ENCODE assay signal across 8 cellular contexts in the genomic region with DNA sequence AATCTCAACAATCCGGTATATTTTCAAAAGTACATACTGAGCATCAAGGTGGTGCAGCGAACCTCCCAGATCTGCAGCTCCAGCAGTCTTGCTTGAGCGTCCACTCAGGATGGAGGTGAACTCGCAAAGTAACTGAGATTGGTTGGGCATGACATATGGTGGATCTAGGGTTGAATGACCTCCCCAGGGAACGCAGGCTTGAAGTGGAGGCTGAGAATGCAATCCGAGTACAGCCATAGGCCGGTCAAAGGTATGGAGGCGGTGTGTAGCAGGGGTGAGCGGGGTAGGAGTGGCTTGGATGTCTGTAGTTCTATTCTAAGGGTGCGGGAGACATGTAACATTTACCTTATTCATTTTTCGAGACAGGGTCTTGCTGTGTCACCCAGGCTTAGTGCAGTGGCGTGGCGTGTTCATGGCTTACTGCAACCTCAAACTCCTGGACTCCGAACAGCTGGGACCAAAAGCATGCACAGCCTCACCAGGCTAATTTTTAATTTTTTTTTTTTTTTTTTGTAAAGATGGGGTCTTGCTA. TPM values are rescaled to one million over a fixed set of nuclear protein-coding genes. Genes with fewer than 3 reads are reported as not detected.
DNase-seq lines count a peak whose midpoint lies in the region; ATAC-seq and TF ChIP-seq lines count a peak whose summit lies in the region.

No MANE protein-coding gene starts in this region.

- TF ChIP-seq CTCF in foreskin keratinocyte (conservative IDR thresholded peaks at IDR 0.05) (no peak), neural progenitor cell (IDR thresholded peaks at IDR 0.05) (no peak)

- no peaks in the 10 kb centered on the region for H3K27me3 Mint-ChIP-seq in activated naive CD4-positive, alpha-beta T cell treated with anti-CD3 and anti-CD28 coated beads for 36 hours (ENCODE audit: low read depth)
- H3K27me3 Mint-ChIP-seq in neural progenitor cell (ENCODE audit: insufficient read depth, low read depth) = peaks cover 4% of the 10 kb centered on the region

- H3K4me1 ChIP-seq in foreskin keratinocyte = peaks cover 3% of the 10 kb centered on the region
- peaks cover 14% of the 10 kb centered on the region for H3K4me1 ChIP-seq in neural progenitor cell

- H3K4me3 ChIP-seq in neural progenitor cell = peak overlapping the region; percentile 81

- DNase-seq in activated naive CD4-positive, alpha-beta T cell treated with anti-CD3 and anti-CD28 coated beads for 36 hours = peak; percentile 48
- no peak for DNase-seq in activated naive CD4-positive, alpha-beta T cell (lab: John Stamatoyannopoulos, UW)
- DNase-seq in NCI-H2081 (lab: John Stamatoyannopoulos, UW) (peak; percentile 50 to 64), foreskin keratinocyte (peak in 1 of 2 donors; percentile 33), neural progenitor cell (ENCODE audit: low spot score) (peak; percentile 60)
- peak; percentile 38 to 49 for DNase-seq in activated T-cell treated with anti-CD3 and anti-CD28 coated beads, Interleukin-2, amount 50 U/mL, for 48 hours
- DNase-seq in stimulated activated naive CD4-positive, alpha-beta T cell treated with Interleukin-2 at 50 U/mL for 16 hours (lab: John Stamatoyannopoulos, UW) = no peak

- H4K20me1 ChIP-seq in neural progenitor cell (ENCODE audit: low read depth) = peaks cover 36% of the 10 kb centered on the region

- ATAC-seq in HG02763 (IDR thresholded peaks at IDR 0.05; ENCODE audit: unreplicated experiment) = peak; percentile 19
- ATAC-seq in foreskin keratinocyte = peak; percentile 36

- intact Hi-C loops in activated naive CD4-positive, alpha-beta T cell treated with anti-CD3 and anti-CD28 coated beads for 36 hours (cut with micrococcal nuclease) = loop anchor here (5.0 kb wide), 1 partner anchor 159 kb away; no protein-coding TSS in a partner anchor

- H3K9ac ChIP-seq in neural progenitor cell = peak overlapping the region; percentile 45

- CTCF ChIA-PET in activated naive CD4-positive, alpha-beta T cell treated with anti-CD3 and anti-CD28 coated beads for 36 hours (lab: Charles Lee) = no interaction called here

- no peaks in the 10 kb centered on the region for H3K36me3 ChIP-seq in neural progenitor cell

- peaks cover 42% of the 10 kb centered on the region for H3K4me1 Mint-ChIP-seq in activated naive CD4-positive, alpha-beta T cell treated with anti-CD3 and anti-CD28 coated beads for 36 hours (ENCODE audit: low read depth)
- peaks cover 34% of the 10 kb centered on the region for H3K4me1 Mint-ChIP-seq in neural progenitor cell

- H3K9me3 ChIP-seq in neural progenitor cell (ENCODE audit: low read depth) = no peaks in the 10 kb centered on the region

- H3K27ac Mint-ChIP-seq in activated naive CD4-positive, alpha-beta T cell treated with anti-CD3 and anti-CD28 coated beads for 36 hours = peak overlapping the region; percentile 90
- H3K27ac Mint-ChIP-seq in neural progenitor cell = peak overlapping the region; percentile 64

- H3F3A ChIP-seq in neural progenitor cell (ENCODE audit: low read depth) = peaks cover 37% of the 10 kb centered on the region

- H3K27ac ChIP-seq in foreskin keratinocyte (peak overlapping the region; percentile 78), neural progenitor cell (peak overlapping the region; percentile 43)

- H3K36me3 Mint-ChIP-seq in activated naive CD4-positive, alpha-beta T cell treated with anti-CD3 and anti-CD28 coated beads for 36 hours (ENCODE audit: low read depth) = peaks cover 25% of the 10 kb centered on the region
- H3K36me3 Mint-ChIP-seq in neural progenitor cell = peaks cover 33% of the 10 kb centered on the region

- H3K27me3 ChIP-seq in foreskin keratinocyte (no peaks in the 10 kb centered on the region), neural progenitor cell (no peaks in the 10 kb centered on the region)

- peaks cover 52% of the 10 kb centered on the region for H3K79me2 ChIP-seq in neural progenitor cell (ENCODE audit: low read depth)

- H3K9me3 Mint-ChIP-seq in activated naive CD4-positive, alpha-beta T cell treated with anti-CD3 and anti-CD28 coated beads for 36 hours = no peaks in the 10 kb centered on the region
- no peaks in the 10 kb centered on the region for H3K9me3 Mint-ChIP-seq in neural progenitor cell

- H2AFZ ChIP-seq in neural progenitor cell (replicated peaks) = peak overlapping the region; percentile 95

- peak overlapping the region; percentile 86 for H3K4me3 Mint-ChIP-seq in activated naive CD4-positive, alpha-beta T cell treated with anti-CD3 and anti-CD28 coated beads for 36 hours
- H3K4me3 Mint-ChIP-seq in neural progenitor cell = peak overlapping the region; percentile 92

- peak overlapping the region; percentile 82 for H3K4me2 ChIP-seq in neural progenitor cell

RNA-seq across cellular contexts. Expression of a gene that starts 0.6 kb away (rescaled TPM):
- 10 to 100 TPM; 29.3 to 30.2 TPM for total RNA-seq in activated naive CD4-positive, alpha-beta T cell treated with anti-CD3 and anti-CD28 coated beads for 36 hours
- total RNA-seq in foreskin keratinocyte = 13.8 and 15.3 TPM in 2 replicates
- polyA plus RNA-seq in foreskin keratinocyte = 14.8 and 15.1 TPM in 2 replicates
- total RNA-seq in neural progenitor cell (ENCODE audit: low replicate concordance) = 49.5 and 57.0 TPM in 2 replicates

RNA-seq across cellular contexts. Expression of a gene that starts 15.8 kb away (rescaled TPM):
- total RNA-seq in activated naive CD4-positive, alpha-beta T cell treated with anti-CD3 and anti-CD28 coated beads for 36 hours = 10 to 100 TPM; 32.6 to 34.9 TPM
- total RNA-seq in foreskin keratinocyte = 53.4 and 56.6 TPM in 2 replicates
- 63.8 and 69.4 TPM in 2 replicates for polyA plus RNA-seq in foreskin keratinocyte
- total RNA-seq in neural progenitor cell (ENCODE audit: low replicate concordance) = 15.5 and 17.0 TPM in 2 replicates

RNA-seq across cellular contexts. Expression of a gene that starts 16.6 kb away (rescaled TPM):
- 10 to 100 TPM; 16.2 to 18.0 TPM for total RNA-seq in activated naive CD4-positive, alpha-beta T cell treated with anti-CD3 and anti-CD28 coated beads for 36 hours
- total RNA-seq in foreskin keratinocyte (27.8 and 28.1 TPM in 2 replicates), neural progenitor cell (ENCODE audit: low replicate concordance) (18.9 and 25.0 TPM in 2 replicates)
- 17.3 and 18.8 TPM in 2 replicates for polyA plus RNA-seq in foreskin keratinocyte

RNA-seq across cellular contexts. Expression of a gene that starts 30.9 kb away (rescaled TPM):
- total RNA-seq in activated naive CD4-positive, alpha-beta T cell treated with anti-CD3 and anti-CD28 coated beads for 36 hours = 10 to 100 TPM; 75.1 to 83.3 TPM
- total RNA-seq in foreskin keratinocyte (86.9 and 95.5 TPM in 2 replicates), neural progenitor cell (ENCODE audit: low replicate concordance) (37.5 and 37.7 TPM in 2 replicates)
- 122 and 131 TPM in 2 replicates for polyA plus RNA-seq in foreskin keratinocyte

RNA-seq across cellular contexts. Expression of a gene that starts 31.6 kb away (rescaled TPM):
- 10 to 100 TPM; 86.3 to 91.7 TPM for total RNA-seq in activated naive CD4-positive, alpha-beta T cell treated with anti-CD3 and anti-CD28 coated beads for 36 hours
- total RNA-seq in foreskin keratinocyte = 38.2 and 39.8 TPM in 2 replicates
- 37.8 and 43.1 TPM in 2 replicates for polyA plus RNA-seq in foreskin keratinocyte
- 40.9 and 50.7 TPM in 2 replicates for total RNA-seq in neural progenitor cell (ENCODE audit: low replicate concordance)

Comparison
In these comparisons a context has a peak if more than half of its experiments do, and no peak if none do; other contexts are left out.
1. DNase-seq: peak in activated naive CD4-positive, alpha-beta T cell treated with anti-CD3 and anti-CD28 coated beads for 36 hours (single experiment), NCI-H2081 (2 of 2), activated T-cell treated with anti-CD3 and anti-CD28 coated beads, Interleukin-2, amount 50 U/mL, for 48 hours (2 of 2) and neural progenitor cell (single experiment); none in activated naive CD4-positive, alpha-beta T cell (0 of 4) and stimulated activated naive CD4-positive, alpha-beta T cell treated with Interleukin-2 at 50 U/mL for 16 hours (single experiment).